Comparison of ENCODE assay signal across 10 cellular contexts in genomic region chr20:1440024-1440423, GRCh38.
DNase-seq lines count a peak whose midpoint lies in the region; ATAC-seq and TF ChIP-seq lines count a peak whose summit lies in the region.
"Had no signal": no experiment of that assay in that cellular context is flagged by ENCODE, and none has a peak within 500 bp of the region (broad histone marks: within the 10 kb centered on the region; RNA-seq: fewer than 3 reads in every experiment).

No MANE protein-coding gene starts in this region.

- DNase-seq in AG20443 (ENCODE audit: low spot score): peak; percentile 30
- DNase-seq in fibroblast of pulmonary artery (ENCODE audit: low read depth): peak; percentile 26
- no peak for DNase-seq in substantia nigra (lab: John Stamatoyannopoulos, UW)
- DNase-seq in GM19240 (ENCODE audit: insufficient read length, low spot score): no peak
- DNase-seq in NCI-H2107 (lab: John Stamatoyannopoulos, UW): no peak
- DNase-seq: cerebellar nuclear complex, left ventricle myocardium superior had no signal

- peak; percentile 33; the same call in 1 of the 2 replicates for TF ChIP-seq CTCF in GM12875 (IDR thresholded peaks at IDR 0.05; ENCODE audit: borderline replicate concordance, insufficient read depth, low read depth, low read length)
- peak; percentile 48 for TF ChIP-seq CTCF in fibroblast of pulmonary artery (IDR thresholded peaks at IDR 0.05; ENCODE audit: low read length, missing control alignments)

- H3K27ac ChIP-seq in substantia nigra (ENCODE audit: low read depth, low read length, poor library complexity, severe bottlenecking): no peak overlapping the region

- H3K4me3 ChIP-seq in GM12875 (ENCODE audit: low read depth, low read length) (no peak overlapping the region), fibroblast of pulmonary artery (replicated peaks; ENCODE audit: low read depth, low read length) (no peak overlapping the region)

- ATAC-seq in SK-N-SH treated with all-trans-retinoic acid at 6 μM for 48 hours (peak; percentile 37; the same call in 1 of the 3 replicates), GM18909 (IDR thresholded peaks at IDR 0.05; ENCODE audit: poor library complexity, unreplicated experiment) (no peak)
- ATAC-seq: left ventricle myocardium superior had no signal

TF ChIP-seq in SK-N-SH treated with all-trans-retinoic acid at 6 μM for 48 hours, 23 proteins besides CTCF, POLR2A, EP300 and RAD21:
- TF ChIP-seq ZNF70 (CRISPR knock-in tag; IDR thresholded peaks at IDR 0.05) (no peak), ZC3H10 (CRISPR knock-in tag; IDR thresholded peaks at IDR 0.05) (no peak), ARNTL (CRISPR knock-in tag; IDR thresholded peaks at IDR 0.05; ENCODE audit: borderline replicate concordance, low read depth) (no peak), ISL1 (CRISPR knock-in tag; IDR thresholded peaks at IDR 0.05) (no peak), RARB (CRISPR knock-in tag; IDR thresholded peaks at IDR 0.05) (no peak)

Comparison
In these comparisons a context has a peak if more than half of its experiments do, and no peak if none do; other contexts are left out.
1. DNase-seq: peak in AG20443 (single experiment) and fibroblast of pulmonary artery (single experiment); none in substantia nigra (0 of 49), GM19240 (single experiment) and NCI-H2107 (single experiment).